In genomic region chr7:13631207-13632009, GRCh38 we compare ENCODE assay signal across 7 cellular contexts.
A peak's percentile ranks its signal among the peaks of the same experiment; 100 is the strongest.
DNase-seq lines count a peak whose midpoint lies in the region; ATAC-seq, FAIRE-seq and TF ChIP-seq lines count a peak whose summit lies in the region.
"Not testable (repeated sequence)": the region's sequence is repeated elsewhere in the genome, so short reads cannot be mapped to it uniquely, and the experiment has no call there.

No MANE protein-coding gene starts in this region.

- not testable (repeated sequence) for H3K9me3 Mint-ChIP-seq in nephron

- peak; percentile 20 for FAIRE-seq in H54 (lab: Jason Lieb, UNC)

- H3K36me3 Mint-ChIP-seq in nephron (ENCODE audit: low read depth), result not testable (repeated sequence)

- not testable (repeated sequence) for H3K4me3 Mint-ChIP-seq in nephron

- not testable (repeated sequence) for TF ChIP-seq CTCF in fibroblast of villous mesenchyme (IDR thresholded peaks at IDR 0.05; ENCODE audit: insufficient read depth, low read depth, low read length); nephron (IDR thresholded peaks at IDR 0.05; ENCODE audit: unreplicated experiment in 3 of 3)

- H3K4me3 ChIP-seq in fibroblast of villous mesenchyme (ENCODE audit: low read depth, low read length), result not testable (repeated sequence)

- not testable (repeated sequence) for TF ChIP-seq POLR2A in H54 (IDR thresholded peaks at IDR 0.05; ENCODE audit: low read depth, low read length)

- H3K27me3 Mint-ChIP-seq in nephron (ENCODE audit: low read depth), result not testable (repeated sequence)

- H3K4me1 Mint-ChIP-seq in nephron, result peaks cover 11% of the 10 kb centered on the region

- ATAC-seq in SK-N-SH treated with all-trans-retinoic acid at 6 μM for 48 hours, result peak; percentile 51; the same call in 1 of the 3 replicates

- DNase-seq in GM03348 (ENCODE audit: low spot score) (peak; percentile 4), NCI-H2171 treated with DMSO at 0.1 percent for 48 hours (lab: John Stamatoyannopoulos, UW) (peak; percentile 30), fibroblast of gingiva (ENCODE audit: low read depth) (peak; percentile 24), fibroblast of villous mesenchyme (ENCODE audit: low read depth) (peak; percentile 18)
- not testable (repeated sequence) for DNase-seq in H54 (ENCODE audit: insufficient read length, low spot score)

- H3K27ac Mint-ChIP-seq in nephron, result peak overlapping the region; percentile 77 to 87 (median 84)

TF ChIP-seq in SK-N-SH treated with all-trans-retinoic acid at 6 μM for 48 hours, 23 proteins besides CTCF, POLR2A, EP300 and RAD21:
- peak; percentile 79 for TF ChIP-seq TCF4 (CRISPR knock-in tag; IDR thresholded peaks at IDR 0.05; ENCODE audit: borderline replicate concordance)
